ENCODE assay signal across 11 cellular contexts in the genomic region with DNA sequence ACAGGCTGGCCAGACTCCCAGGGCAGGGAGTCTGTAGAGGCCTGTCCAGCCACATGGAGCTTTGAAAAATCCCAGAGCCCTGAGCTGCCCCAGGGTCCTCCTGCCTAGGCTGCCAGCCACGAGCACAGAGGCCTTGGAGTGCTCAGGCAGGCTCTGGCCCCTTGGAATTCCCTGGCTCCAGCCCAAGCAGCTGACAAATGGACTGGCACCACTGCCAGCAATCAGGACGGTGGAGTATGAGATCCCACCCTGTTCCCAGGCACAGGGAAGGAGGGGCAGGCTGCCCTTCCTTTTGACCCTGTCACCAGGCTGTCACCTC. TPM values are rescaled to one million over a fixed set of nuclear protein-coding genes. Genes with fewer than 3 reads are reported as not detected.
DNase-seq lines count a peak whose midpoint lies in the region; ATAC-seq and TF ChIP-seq lines count a peak whose summit lies in the region.
"Had no signal": no experiment of that assay in that cellular context is flagged by ENCODE, and none has a peak within 500 bp of the region (broad histone marks: within the 10 kb centered on the region; RNA-seq: fewer than 3 reads in every experiment).

No MANE protein-coding gene starts in this region.

- no peaks in the 10 kb centered on the region; the same call in 1 of the 2 replicates for H4K20me1 ChIP-seq in OCI-LY3 (ENCODE audit: insufficient read depth, low read length)

- 0 out of 2 replicates have a peak overlapping the region, but pooled peaks have one; percentile 1 for H3K4me2 ChIP-seq in OCI-LY3 (ENCODE audit: low read length)

- no peaks in the 10 kb centered on the region for H3K9me3 ChIP-seq in OCI-LY3 (ENCODE audit: insufficient read depth, low read length)

- H3K4me3 ChIP-seq in OCI-LY3 (ENCODE audit: low read length) = no peak overlapping the region
- no peak overlapping the region for H3K4me3 ChIP-seq in fibroblast of pulmonary artery (replicated peaks; ENCODE audit: low read depth, low read length)

- H3K36me3 ChIP-seq in OCI-LY3 (replicated peaks; ENCODE audit: low read depth, low read length) = no peaks in the 10 kb centered on the region

- no peak overlapping the region for H2AFZ ChIP-seq in OCI-LY3 (ENCODE audit: low read depth, low read length)

- no peak overlapping the region for H3K9ac ChIP-seq in OCI-LY3 (ENCODE audit: low read length)

- TF ChIP-seq CTCF in OCI-LY3 (IDR thresholded peaks at IDR 0.05; ENCODE audit: low read depth, low read length) (no peak), fibroblast of pulmonary artery (IDR thresholded peaks at IDR 0.05; ENCODE audit: low read length, missing control alignments) (no peak)

- in situ Hi-C loops in ACHN (cut with HindIII; ENCODE audit: low pct_ligation_motif_present, low pct_unique_long_range_greater_than_20kb, low sequenced_read_pairs) = no loop called here

- H3K27ac ChIP-seq in OCI-LY3 (ENCODE audit: low read length) = no peak overlapping the region

- ATAC-seq in GM21526 (IDR thresholded peaks at IDR 0.05; ENCODE audit: low FRiP score, unreplicated experiment) = no peak
- no peak for ATAC-seq in HG02623 (IDR thresholded peaks at IDR 0.05; ENCODE audit: unreplicated experiment)
- no peak for ATAC-seq in GM21360 (IDR thresholded peaks at IDR 0.05; ENCODE audit: unreplicated experiment)

- H3K4me1 ChIP-seq in OCI-LY3 (ENCODE audit: low read length) = peaks cover 52% of the 10 kb centered on the region

- no peaks in the 10 kb centered on the region for H3K79me2 ChIP-seq in OCI-LY3 (ENCODE audit: low read length)

- peaks cover 41% of the 10 kb centered on the region for H3K27me3 ChIP-seq in OCI-LY3 (ENCODE audit: low read depth, low read length)

- DNase-seq in ACHN (peak; percentile 39), fibroblast of pulmonary artery (ENCODE audit: low read depth) (peak; percentile 24), myocyte (ENCODE audit: low read depth) (peak; percentile 96), NCI-H1105 treated with DMSO at 0.1 percent for 48 hours (lab: John Stamatoyannopoulos, UW) (no peak)
- DNase-seq: activated T-cell treated with anti-CD3 and anti-CD28 coated beads for 4 hours; effector CD8-positive, alpha-beta T cell; NCI-H1930 had no signal

RNA-seq across cellular contexts. Expression of a gene that starts 26.3 kb away (rescaled TPM):
- 10.6 and 15.3 TPM in 2 replicates for total RNA-seq in myocyte
- polyA plus RNA-seq in myocyte (2012) = 44.3 TPM
